In the genomic region with DNA sequence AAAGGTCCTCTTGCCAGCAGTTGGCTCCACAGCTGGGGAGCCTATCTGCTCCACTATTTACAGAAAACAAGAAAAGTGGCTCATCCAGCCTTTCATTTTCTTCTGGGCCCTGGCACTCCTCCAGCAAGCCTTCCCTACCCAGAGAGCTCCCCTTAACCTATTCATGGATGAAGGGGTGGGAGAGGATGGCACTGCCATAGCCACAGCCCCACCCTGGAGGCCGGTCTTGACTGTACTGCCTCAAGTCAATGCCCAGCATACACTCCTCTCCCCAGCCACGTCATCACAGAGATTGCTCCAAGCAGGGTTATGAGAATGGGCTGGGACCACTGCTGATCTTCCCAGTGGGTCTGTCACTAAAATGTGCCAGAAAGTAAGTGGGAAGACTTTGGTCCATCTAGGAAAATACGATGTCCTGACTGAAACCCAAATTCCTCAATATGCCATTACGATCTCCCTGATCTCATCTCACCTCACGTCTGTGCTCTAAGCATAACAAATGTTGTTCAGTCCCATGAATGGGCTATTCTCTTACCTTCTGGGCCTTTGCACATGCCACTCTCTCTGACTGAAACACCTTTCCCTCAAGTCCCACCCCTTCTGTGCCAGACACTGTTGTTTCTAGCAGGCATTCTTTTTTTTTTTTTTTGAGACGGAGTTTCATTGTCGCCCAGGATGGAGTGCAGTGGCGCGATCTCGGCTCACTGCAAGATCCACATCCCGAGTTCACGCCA, we compare ENCODE assay signal across 1 cellular context.
TF ChIP-seq lines count a peak whose summit lies in the region.

No MANE protein-coding gene starts in this region.

TF ChIP-seq in WTC11, 78 proteins besides CTCF, POLR2A, EP300 and RAD21 (continued from another document):
- TF ChIP-seq, protein P1, sequence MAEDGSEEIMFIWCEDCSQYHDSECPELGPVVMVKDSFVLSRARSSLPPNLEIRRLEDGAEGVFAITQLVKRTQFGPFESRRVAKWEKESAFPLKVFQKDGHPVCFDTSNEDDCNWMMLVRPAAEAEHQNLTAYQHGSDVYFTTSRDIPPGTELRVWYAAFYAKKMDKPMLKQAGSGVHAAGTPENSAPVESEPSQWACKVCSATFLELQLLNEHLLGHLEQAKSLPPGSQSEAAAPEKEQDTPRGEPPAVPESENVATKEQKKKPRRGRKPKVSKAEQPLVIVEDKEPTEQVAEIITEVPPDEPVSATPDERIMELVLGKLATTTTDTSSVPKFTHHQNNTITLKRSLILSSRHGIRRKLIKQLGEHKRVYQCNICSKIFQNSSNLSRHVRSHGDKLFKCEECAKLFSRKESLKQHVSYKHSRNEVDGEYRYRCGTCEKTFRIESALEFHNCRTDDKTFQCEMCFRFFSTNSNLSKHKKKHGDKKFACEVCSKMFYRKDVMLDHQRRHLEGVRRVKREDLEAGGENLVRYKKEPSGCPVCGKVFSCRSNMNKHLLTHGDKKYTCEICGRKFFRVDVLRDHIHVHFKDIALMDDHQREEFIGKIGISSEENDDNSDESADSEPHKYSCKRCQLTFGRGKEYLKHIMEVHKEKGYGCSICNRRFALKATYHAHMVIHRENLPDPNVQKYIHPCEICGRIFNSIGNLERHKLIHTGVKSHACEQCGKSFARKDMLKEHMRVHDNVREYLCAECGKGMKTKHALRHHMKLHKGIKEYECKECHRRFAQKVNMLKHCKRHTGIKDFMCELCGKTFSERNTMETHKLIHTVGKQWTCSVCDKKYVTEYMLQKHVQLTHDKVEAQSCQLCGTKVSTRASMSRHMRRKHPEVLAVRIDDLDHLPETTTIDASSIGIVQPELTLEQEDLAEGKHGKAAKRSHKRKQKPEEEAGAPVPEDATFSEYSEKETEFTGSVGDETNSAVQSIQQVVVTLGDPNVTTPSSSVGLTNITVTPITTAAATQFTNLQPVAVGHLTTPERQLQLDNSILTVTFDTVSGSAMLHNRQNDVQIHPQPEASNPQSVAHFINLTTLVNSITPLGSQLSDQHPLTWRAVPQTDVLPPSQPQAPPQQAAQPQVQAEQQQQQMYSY (CRISPR knock-in tag; IDR thresholded peaks at IDR 0.05) = no peak
- TF ChIP-seq NFYB (CRISPR knock-in tag; conservative IDR thresholded peaks at IDR 0.05; ENCODE audit: low read depth) (no peak), NFE2L1 (CRISPR knock-in tag; IDR thresholded peaks at IDR 0.05) (no peak), ZBTB21 (CRISPR knock-in tag; IDR thresholded peaks at IDR 0.05; ENCODE audit: borderline replicate concordance) (no peak), IRF2 (CRISPR knock-in tag; IDR thresholded peaks at IDR 0.05; ENCODE audit: borderline replicate concordance, low read depth) (no peak)
- TF ChIP-seq, protein P2, sequence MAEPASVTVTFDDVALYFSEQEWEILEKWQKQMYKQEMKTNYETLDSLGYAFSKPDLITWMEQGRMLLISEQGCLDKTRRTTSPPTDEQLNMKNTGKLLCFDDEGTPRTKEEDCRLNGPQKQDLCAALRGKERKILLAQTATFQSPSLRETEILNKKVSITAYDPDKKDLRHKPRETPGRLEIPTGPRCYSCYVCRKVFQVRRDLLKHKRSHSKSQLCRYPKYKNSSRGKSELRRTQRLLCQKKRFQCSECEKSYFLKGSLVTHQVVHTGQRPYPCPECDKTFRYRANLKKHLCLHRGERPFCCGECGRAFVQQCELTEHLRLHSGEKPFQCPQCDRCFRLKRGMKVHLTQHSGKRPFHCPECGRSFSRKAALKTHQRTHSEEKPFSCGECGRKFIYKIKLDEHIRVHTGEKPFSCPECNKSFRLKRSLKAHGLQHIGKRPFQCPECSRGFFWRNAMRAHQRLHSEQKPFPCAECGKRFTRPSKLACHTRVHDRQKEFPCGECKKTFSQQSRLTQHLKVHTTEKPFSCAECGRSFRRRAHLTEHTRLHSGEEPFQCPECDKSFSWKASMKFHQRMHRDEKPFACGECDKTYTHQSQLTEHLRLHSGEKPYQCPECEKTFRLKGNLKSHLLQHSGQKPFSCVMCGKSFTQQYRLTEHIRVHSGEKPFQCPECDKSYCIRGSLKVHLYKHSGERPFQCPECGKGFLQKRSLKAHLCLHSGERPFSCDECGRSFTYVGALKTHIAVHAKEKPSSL (CRISPR knock-in tag; conservative IDR thresholded peaks at IDR 0.05) = no peak
